In the genomic region with DNA sequence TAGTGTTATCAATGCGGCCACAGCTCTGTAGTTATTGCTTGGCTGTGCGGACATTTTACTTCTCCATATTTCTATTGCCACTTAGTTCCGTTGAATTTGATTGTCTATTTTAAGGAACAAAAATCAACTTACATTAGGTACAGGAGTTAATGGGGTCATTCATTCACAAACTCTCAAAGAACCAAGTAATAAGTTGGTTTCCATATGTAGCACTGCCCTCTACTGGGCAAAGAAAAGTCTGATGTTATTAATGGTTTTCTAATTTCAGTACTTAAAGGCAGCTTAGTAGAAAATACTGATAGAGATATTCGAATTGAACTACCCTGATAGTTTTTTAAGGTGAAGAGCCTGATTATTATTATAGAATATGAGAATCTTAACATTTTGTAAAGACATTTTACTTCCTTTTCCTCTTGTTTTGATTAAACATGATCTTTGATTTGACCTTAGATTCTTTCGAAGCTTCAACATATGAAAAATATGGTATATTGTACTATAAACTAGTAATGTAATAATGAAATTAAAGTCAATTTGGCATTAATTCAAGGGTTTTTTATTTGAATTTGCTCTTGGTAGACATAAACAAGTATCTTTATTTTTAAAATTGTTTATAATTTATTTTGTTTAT, we compare ENCODE assay signal across 7 cellular contexts.
DNase-seq lines count a peak whose midpoint lies in the region; ATAC-seq and TF ChIP-seq lines count a peak whose summit lies in the region.

No MANE protein-coding gene starts in this region.

- H3K27me3 ChIP-seq in colonic mucosa: no peaks in the 10 kb centered on the region

- no peak overlapping the region for H3K4me3 ChIP-seq in GM12865 (ENCODE audit: low read depth, low read length)
- H3K4me3 ChIP-seq in colonic mucosa: no peak overlapping the region

- no peaks in the 10 kb centered on the region for H3K4me1 ChIP-seq in colonic mucosa

- no peak overlapping the region for H3K27ac ChIP-seq in colonic mucosa

- intact Hi-C loops in colonic mucosa (cut with DNase I): loop anchor here (10.0 kb wide), 1 partner anchor 759 kb away; no protein-coding TSS in a partner anchor

- DNase-seq in GM12865 (ENCODE audit: low read depth) (peak; percentile 38), NCI-H82 treated with DMSO at 0.1 percent for 48 hours (lab: John Stamatoyannopoulos, UW; ENCODE audit: unreplicated experiment) (peak; percentile 3), colonic mucosa (no peak), non-pigmented ciliary epithelial cell (ENCODE audit: low read depth) (peak; percentile 22)
- DNase-seq in activated naive CD4-positive, alpha-beta T cell treated with Interleukin-2 at 50 U/mL for 16 hours: no peak

- H3K9ac ChIP-seq in colonic mucosa (ENCODE audit: low read depth in 2 of 2, low read length in 2 of 2): no peak overlapping the region

- H3K9me3 ChIP-seq in colonic mucosa: no peaks in the 10 kb centered on the region

- TF ChIP-seq CTCF in GM12865 (IDR thresholded peaks at IDR 0.05; ENCODE audit: insufficient read depth, low read depth, low read length, missing control alignments): peak; percentile 46
- TF ChIP-seq CTCF in colonic mucosa (IDR thresholded peaks at IDR 0.05): peak; percentile 28

- ATAC-seq in HG03175 (IDR thresholded peaks at IDR 0.05; ENCODE audit: unreplicated experiment) (peak; percentile 66), GM21786 (IDR thresholded peaks at IDR 0.05; ENCODE audit: unreplicated experiment) (no peak)

- H3K36me3 ChIP-seq in colonic mucosa: no peaks in the 10 kb centered on the region

Comparison
In these comparisons a context has a peak if more than half of its experiments do, and no peak if none do; other contexts are left out.
1. DNase-seq: peak in GM12865 (single experiment), NCI-H82 treated with DMSO at 0.1 percent for 48 hours (single experiment) and non-pigmented ciliary epithelial cell (single experiment); none in colonic mucosa (single experiment) and activated naive CD4-positive, alpha-beta T cell treated with Interleukin-2 at 50 U/mL for 16 hours (single experiment).